ENCODE assay signal across 8 cellular contexts in genomic region chr14:58637391-58638230, GRCh38. TPM values are rescaled to one million over a fixed set of nuclear protein-coding genes. Genes with fewer than 3 reads are reported as not detected.
DNase-seq lines count a peak whose midpoint lies in the region; ATAC-seq and TF ChIP-seq lines count a peak whose summit lies in the region.

TSS of gene DACT1 (plus strand) at chr14:58637962. CDS start at chr14:58638203, 241 bp downstream.

- peak within 1 kb of the TSS; percentile 40 to 78 (median 68); a peak in 21 of 22 replicates for H3K27ac ChIP-seq in BLaER1 treated with 17β-estradiol and CSF1 and Interleukin-3, amounts not matched to agents 10 nM and 100 nM
- peak within 1 kb of the TSS; percentile 47 to 76 (median 58) for H3K27ac ChIP-seq in body of pancreas

- peak in 1 of 7 experiments; percentile 20 for TF ChIP-seq CTCF in body of pancreas (IDR thresholded peaks at IDR 0.05)

- DNase-seq in T-cell (peak in 32 of 34 experiments; percentile 10 to 69 (median 35)), body of pancreas (peak; percentile 29 to 54 (median 38)), sciatic nerve (ENCODE audit: low spot score) (peak; percentile 86), ACHN (no peak)

- peaks cover 0 to 30% (median 0%) of the 10 kb centered on the region in 11 experiments; a peak in 9 of 22 replicates for H3K27me3 ChIP-seq in BLaER1 treated with 17β-estradiol and CSF1 and Interleukin-3, amounts not matched to agents 10 nM and 100 nM
- H3K27me3 ChIP-seq in body of pancreas, result peaks cover 0 to 7% of the 10 kb centered on the region in 2 donors

- WGBS in body of pancreas, 2 donors, result 0 to 1% methylated on average over 22 to 39 of the region's 94 CpGs

- peaks cover 3% of the 10 kb centered on the region for H3K36me3 Mint-ChIP-seq in T-cell

- POLR2A ChIA-PET in T-cell (lab: Charles Lee), result interaction anchor here in 1 of 2 donors (0.7 to 1.3 kb wide), 2 partner anchors 13 to 70 kb away, joined by 3 to 5 read pairs; no protein-coding TSS in a partner anchor

- CTCF ChIA-PET in T-cell (lab: Charles Lee), result interaction anchor here in 1 of 2 donors (0.7 kb wide), 3 partner anchors 9 to 176 kb away, joined by 6 to 7 read pairs (median 6); no protein-coding TSS in a partner anchor

- in situ Hi-C loops in ACHN (cut with HindIII; ENCODE audit: low pct_ligation_motif_present, low pct_unique_long_range_greater_than_20kb, low sequenced_read_pairs), result no loop called here

- H3K4me1 ChIP-seq in BLaER1 treated with 17β-estradiol and CSF1 and Interleukin-3, amounts not matched to agents 10 nM and 100 nM, result peaks cover 18 to 63% (median 49%) of the 10 kb centered on the region in 10 experiments
- H3K4me1 ChIP-seq in body of pancreas, result peaks cover 29% of the 10 kb centered on the region

- H3K9ac ChIP-seq in BLaER1 treated with 17β-estradiol and CSF1 and Interleukin-3, amounts not matched to agents 10 nM and 100 nM, result peak within 1 kb of the TSS; percentile 68 to 91 (median 81)

- H4K20me1 ChIP-seq in BLaER1 treated with 17β-estradiol and CSF1 and Interleukin-3, amounts not matched to agents 10 nM and 100 nM, result no peaks in the 10 kb centered on the region; a peak in 1 of 22 replicates

- peak within 1 kb of the TSS; percentile 63 to 77 for H3K27ac Mint-ChIP-seq in T-cell

- no peaks in the 10 kb centered on the region for H3K9me3 ChIP-seq in BLaER1 treated with 17β-estradiol and CSF1 and Interleukin-3, amounts not matched to agents 10 nM and 100 nM (replicated peaks in 1 of 11)
- no peaks in the 10 kb centered on the region for H3K9me3 ChIP-seq in body of pancreas

- peak within 1 kb of the TSS; percentile 75 to 88 (median 80) for H3K4me3 ChIP-seq in BLaER1 treated with 17β-estradiol and CSF1 and Interleukin-3, amounts not matched to agents 10 nM and 100 nM
- H3K4me3 ChIP-seq in body of pancreas (peak within 1 kb of the TSS; percentile 14 to 53), iPS-11a (ENCODE audit: low read depth, low read length) (peak within 1 kb of the TSS; percentile 72)

- H3K4me1 Mint-ChIP-seq in T-cell, result peaks cover 35 to 42% (median 42%) of the 10 kb centered on the region in 3 donors

- H3K27me3 Mint-ChIP-seq in T-cell, result peaks cover 6 to 44% of the 10 kb centered on the region in 2 donors

- ATAC-seq in HG03159 (IDR thresholded peaks at IDR 0.05; ENCODE audit: unreplicated experiment), result peak; percentile 45
- peak; percentile 73 to 77 (median 76) for ATAC-seq in T-cell (replicated peaks in 1 of 4)
- ATAC-seq in body of pancreas, result peak; percentile 72
- peak; percentile 83 for ATAC-seq in sciatic nerve

- peak within 1 kb of the TSS; percentile 93 to 100 (median 98) for H3K4me2 ChIP-seq in BLaER1 treated with 17β-estradiol and CSF1 and Interleukin-3, amounts not matched to agents 10 nM and 100 nM

- intact Hi-C loops in body of pancreas (cut with DNase I) (no loop called here), sciatic nerve (cut with DNase I) (loop anchor here (10.0 kb wide), 1 partner anchor 417 kb away; no protein-coding TSS in a partner anchor)

- peak; percentile 80 for TF ChIP-seq POLR2A in GM19099 (IDR thresholded peaks at IDR 0.05; ENCODE audit: extremely low read depth, insufficient read length, low read depth)
- TF ChIP-seq POLR2A in body of pancreas (IDR thresholded peaks at IDR 0.05), result peak in 1 of 3 donors; percentile 15

- peak within 1 kb of the TSS; percentile 83 to 89 (median 89) for H3K4me3 Mint-ChIP-seq in T-cell

- H3K36me3 ChIP-seq in BLaER1 treated with 17β-estradiol and CSF1 and Interleukin-3, amounts not matched to agents 10 nM and 100 nM, result peaks cover 0 to 20% (median 6%) of the 10 kb centered on the region in 11 experiments; a peak in 11 of 22 replicates
- H3K36me3 ChIP-seq in body of pancreas (replicated peaks in 1 of 2; ENCODE audit: insufficient read depth in 1 of 2, low read depth in 2 of 2), result no peaks in the 10 kb centered on the region

- no peaks in the 10 kb centered on the region for H3K9me3 Mint-ChIP-seq in T-cell

RNA-seq across cellular contexts. Expression of gene DACT1, which starts in this region (rescaled TPM):
- total RNA-seq in T-cell (10 to 100 TPM in 3 of 5 donors, 1 to 10 TPM in 2; 5.6 to 35.9 (median 10.0) TPM), body of pancreas (1 to 10 TPM; 3.9 to 4.0 TPM), sciatic nerve (115 TPM)
